9 cellular contexts compared by ENCODE assay signal in genomic region chr5:88888799-88889164, GRCh38. TPM values are rescaled to one million over a fixed set of nuclear protein-coding genes. Genes with fewer than 3 reads are reported as not detected.
DNase-seq lines count a peak whose midpoint lies in the region; ATAC-seq, FAIRE-seq and TF ChIP-seq lines count a peak whose summit lies in the region.
"Had no signal": no experiment of that assay in that cellular context is flagged by ENCODE, and none has a peak within 500 bp of the region (broad histone marks: within the 10 kb centered on the region; RNA-seq: fewer than 3 reads in every experiment).

No MANE protein-coding gene starts in this region.

- peaks cover 10% of the 10 kb centered on the region for H3K4me1 Mint-ChIP-seq in activated naive CD4-positive, alpha-beta T cell treated with anti-CD3 and anti-CD28 coated beads, Interleukin-2, amount 10 ng/mL, durations not matched to agents 7 days and 5 days

- peak overlapping the region; percentile 21 for H3K27ac Mint-ChIP-seq in activated naive CD4-positive, alpha-beta T cell treated with anti-CD3 and anti-CD28 coated beads, Interleukin-2, amount 10 ng/mL, durations not matched to agents 7 days and 5 days

- no peak for TF ChIP-seq POLR2A in transverse colon (IDR thresholded peaks at IDR 0.05)

- H3K27ac ChIP-seq in angular gyrus (ENCODE audit: low read depth, low read length) (peak overlapping the region; percentile 77), lung (ENCODE audit: low read depth in 1 of 2, low read length in 1 of 2) (peak overlapping the region; percentile 42 to 77), transverse colon (peak overlapping the region; percentile 83 to 89 (median 89)), A673 (ENCODE audit: low read depth, low read length, poor library complexity, severe bottlenecking) (no peak overlapping the region)

- DNase-seq in activated naive CD4-positive, alpha-beta T cell treated with anti-CD3 and anti-CD28 coated beads, Interleukin-2, amount 10 ng/mL, durations not matched to agents 7 days and 5 days = no peak
- DNase-seq in activated naive CD4-positive, alpha-beta T cell treated with Interleukin-2 at 50 U/mL for 16 hours = no peak
- DNase-seq in lung (ENCODE audit: low spot score) (no peak), transverse colon (no peak), A673 (ENCODE audit: low spot score) (no peak), HTR-8/SVneo (ENCODE audit: insufficient read length, low spot score) (no peak), NCI-H1092 treated with DMSO at 0.1 percent for 48 hours (lab: John Stamatoyannopoulos, UW) (no peak)

- CTCF ChIA-PET in activated naive CD4-positive, alpha-beta T cell treated with anti-CD3 and anti-CD28 coated beads, Interleukin-2, amount 10 ng/mL, durations not matched to agents 7 days and 5 days (lab: Charles Lee) = no interaction called here
- CTCF ChIA-PET in A673 (lab: Charles Lee) = no interaction called here

- no peak overlapping the region for H3K4me3 Mint-ChIP-seq in activated naive CD4-positive, alpha-beta T cell treated with anti-CD3 and anti-CD28 coated beads, Interleukin-2, amount 10 ng/mL, durations not matched to agents 7 days and 5 days

- H3K9me3 Mint-ChIP-seq in activated naive CD4-positive, alpha-beta T cell treated with anti-CD3 and anti-CD28 coated beads, Interleukin-2, amount 10 ng/mL, durations not matched to agents 7 days and 5 days = no peaks in the 10 kb centered on the region

- WGBS in lung, 2 donors = 8 to 16% methylated on average over 7 of the region's 7 CpGs
- 44 to 64% methylated on average over 7 of the region's 7 CpGs for WGBS in transverse colon (ENCODE audit: low coverage in 1 of 2), 2 donors

- TF ChIP-seq EP300 in transverse colon (IDR thresholded peaks at IDR 0.05; ENCODE audit: low read depth) = no peak

- H3K9me3 ChIP-seq in lung (ENCODE audit: control insufficient read depth in 2 of 2, insufficient read depth in 1 of 2, low read length in 1 of 2) (no peaks in the 10 kb centered on the region), transverse colon (no peaks in the 10 kb centered on the region), A673 (ENCODE audit: low read depth, low read length, poor library complexity, severe bottlenecking) (no peaks in the 10 kb centered on the region)

- H3K27me3 ChIP-seq in lung (ENCODE audit: control insufficient read depth, insufficient read depth) = no peaks in the 10 kb centered on the region
- H3K27me3 ChIP-seq in transverse colon = no peaks in the 10 kb centered on the region
- peaks cover 19% of the 10 kb centered on the region for H3K27me3 ChIP-seq in A673 (replicated peaks; ENCODE audit: insufficient read depth, low read depth, low read length, poor library complexity)

- no peak for ATAC-seq in lung (ENCODE audit: insufficient read depth, low FRiP score)

- BruUV-seq in A673 (replicated peaks; lab: Mats Ljungman, UMichigan) = no TSS peak

- H3K36me3 ChIP-seq in lung (ENCODE audit: control insufficient read depth in 2 of 2, insufficient read depth in 2 of 2, low read length in 2 of 2) (no peaks in the 10 kb centered on the region), transverse colon (no peaks in the 10 kb centered on the region), A673 (ENCODE audit: insufficient read depth, low read length, poor library complexity, severe bottlenecking) (no peaks in the 10 kb centered on the region)

- H3K27me3 Mint-ChIP-seq in activated naive CD4-positive, alpha-beta T cell treated with anti-CD3 and anti-CD28 coated beads, Interleukin-2, amount 10 ng/mL, durations not matched to agents 7 days and 5 days = peaks cover 33% of the 10 kb centered on the region

- in situ Hi-C loops in transverse colon (cut with MboI; ENCODE audit: low pct_ligation_motif_present in 1 of 4, low pct_unique_long_range_greater_than_20kb in 1 of 4, low sequenced_read_pairs in 3 of 4) = loop anchor here in 2 of 4 donors (10.0 to 25.0 kb wide), 2 partner anchors 151 to 154 kb away; no protein-coding TSS in a partner anchor

- no peaks in the 10 kb centered on the region for H3K4me1 ChIP-seq in lung (ENCODE audit: control insufficient read depth in 2 of 2, insufficient read depth in 2 of 2, low read length in 2 of 2)
- H3K4me1 ChIP-seq in transverse colon = peaks cover 0 to 37% (median 2%) of the 10 kb centered on the region in 4 donors
- peaks cover 4% of the 10 kb centered on the region for H3K4me1 ChIP-seq in A673 (ENCODE audit: insufficient read depth, low read length, poor library complexity, severe bottlenecking)

- no peaks in the 10 kb centered on the region for H3K36me3 Mint-ChIP-seq in activated naive CD4-positive, alpha-beta T cell treated with anti-CD3 and anti-CD28 coated beads, Interleukin-2, amount 10 ng/mL, durations not matched to agents 7 days and 5 days

- TF ChIP-seq CTCF in lung (IDR thresholded peaks at IDR 0.05; ENCODE audit: control extremely low read depth, extremely low read depth) = no peak
- no peak for TF ChIP-seq CTCF in transverse colon (IDR thresholded peaks at IDR 0.05)
- no peak for TF ChIP-seq CTCF in A673 (conservative IDR thresholded peaks at IDR 0.05; ENCODE audit: low read depth, low read length)

- intact Hi-C loops in transverse colon (cut with DNase I; ENCODE audit: low total_unique reads) (loop anchor here (10.0 kb wide), 1 partner anchor 56 kb away; no protein-coding TSS in a partner anchor), A673 (cut with micrococcal nuclease; ENCODE audit: unreplicated experiment) (loop anchor here (10.0 kb wide), 1 partner anchor 1376 kb away; no protein-coding TSS in a partner anchor)

- POLR2A ChIA-PET in A673 (lab: Charles Lee; ENCODE audit: low non-redundant PET) = no interaction called here

- FAIRE-seq in HTR-8/SVneo (lab: Jason Lieb, UNC) = no peak
- FAIRE-seq: colon had no signal

- H3K4me3 ChIP-seq in lung = peak overlapping the region; percentile 43
- H3K4me3 ChIP-seq in transverse colon = peak overlapping the region; percentile 25 to 51 (median 37)
- H3K4me3 ChIP-seq in A673 (ENCODE audit: low read depth, low read length, poor library complexity, severe bottlenecking) = no peak overlapping the region

RNA-seq across cellular contexts. Expression of gene MEF2C, which starts 5.8 kb away (rescaled TPM):
- total RNA-seq in lung (100 to 1,000 TPM in 1 of 2 donors, 10 to 100 TPM in 1; 47.3 to 138 TPM), transverse colon (10 to 100 TPM; 17.3 to 58.0 (median 23.5) TPM), A673 (2021) (2.0 and 3.6 TPM in 2 replicates)
- 10 to 100 TPM in 1 of 2 donors, 1 to 10 TPM in 1; 9.1 to 10.3 TPM for polyA plus RNA-seq in lung
